ENCODE assay signal across 8 cellular contexts in the genomic region with DNA sequence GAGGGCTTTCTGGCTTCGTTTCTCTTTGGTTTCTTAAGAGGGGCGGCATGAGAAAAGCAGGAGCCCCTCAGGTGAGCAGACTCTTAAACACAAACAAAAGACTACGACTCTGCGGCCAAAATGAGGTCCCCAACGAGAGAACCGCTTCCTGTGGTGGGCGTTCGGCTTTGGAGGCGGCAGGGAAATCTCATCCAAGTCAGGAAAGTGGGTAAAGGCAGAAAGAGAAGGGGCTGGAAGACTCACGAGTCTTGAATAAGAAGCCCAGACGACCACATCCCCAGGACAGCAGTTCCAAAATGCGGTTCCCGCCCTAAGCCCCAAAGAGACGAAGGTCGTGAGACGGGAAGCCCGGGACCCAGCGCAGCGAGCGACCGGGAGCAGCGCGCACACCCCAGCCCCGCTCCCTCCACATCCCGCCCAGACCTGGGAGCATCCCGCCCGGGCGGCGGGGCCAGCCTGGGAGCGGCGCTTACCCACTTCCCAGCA. TPM values are rescaled to one million over a fixed set of nuclear protein-coding genes. Genes with fewer than 3 reads are reported as not detected.
A peak's percentile ranks its signal among the peaks of the same experiment; 100 is the strongest.
DNase-seq lines count a peak whose midpoint lies in the region; ATAC-seq and TF ChIP-seq lines count a peak whose summit lies in the region.

No MANE protein-coding gene starts in this region.

- in situ Hi-C loops in GM23248 (cut with MboI): no loop called here

- no peaks in the 10 kb centered on the region for H4K20me1 ChIP-seq in GM23248 (ENCODE audit: insufficient read depth)

- TF ChIP-seq CTCF in CD8-positive, alpha-beta T cell (IDR thresholded peaks at IDR 0.05): no peak
- no peak for TF ChIP-seq CTCF in thyroid gland (IDR thresholded peaks at IDR 0.05)

- H3K4me1 ChIP-seq in CD8-positive, alpha-beta T cell (ENCODE audit: insufficient read depth, low read length): peaks cover 17% of the 10 kb centered on the region
- peaks cover 40% of the 10 kb centered on the region for H3K4me1 ChIP-seq in GM23248 (ENCODE audit: insufficient read depth)
- peaks cover 14 to 18% of the 10 kb centered on the region in 2 donors for H3K4me1 ChIP-seq in thyroid gland

- peak overlapping the region; percentile 89 for H3K4me3 ChIP-seq in CD8-positive, alpha-beta T cell (ENCODE audit: low read depth, low read length)
- H3K4me3 ChIP-seq in GM23248: peak overlapping the region; percentile 99
- H3K4me3 ChIP-seq in SK-N-MC: peak overlapping the region; percentile 99
- peak overlapping the region; percentile 42 to 50 (median 42) for H3K4me3 ChIP-seq in thyroid gland (replicated peaks in 1 of 3)

- POLR2A ChIA-PET in CD8-positive, alpha-beta T cell (lab: Charles Lee): interaction anchor here (0.6 to 1.4 kb wide), 6 partner anchors 68 to 732 kb away, joined by 3 to 17 read pairs (median 6); a partner anchor contains a TSS

- CTCF ChIA-PET in CD8-positive, alpha-beta T cell (lab: Charles Lee): interaction anchor here (1.1 to 1.6 kb wide), 2 partner anchors 11 to 68 kb away, joined by 3 read pairs; a partner anchor contains a TSS

- H3K9me3 ChIP-seq in CD8-positive, alpha-beta T cell (ENCODE audit: low read length): no peaks in the 10 kb centered on the region
- H3K9me3 ChIP-seq in GM23248 (ENCODE audit: low read depth) (no peaks in the 10 kb centered on the region), SK-N-MC (ENCODE audit: low read depth, low read length) (no peaks in the 10 kb centered on the region), thyroid gland (no peaks in the 10 kb centered on the region)

- H2AFZ ChIP-seq in GM23248: peak overlapping the region; percentile 35

- H3K27ac ChIP-seq in CD8-positive, alpha-beta T cell (ENCODE audit: low read depth, low read length): peak overlapping the region; percentile 68
- H3K27ac ChIP-seq in GM23248: peak overlapping the region; percentile 98
- H3K27ac ChIP-seq in SK-N-MC: 0 out of 2 replicates have a peak overlapping the region, but pooled peaks have one; percentile 34
- peak overlapping the region; percentile 48 to 90 (median 90) for H3K27ac ChIP-seq in thyroid gland

- H3K4me1 Mint-ChIP-seq in CD8-positive, alpha-beta T cell (ENCODE audit: low read depth): peaks cover 24% of the 10 kb centered on the region
- peaks cover 19% of the 10 kb centered on the region for H3K4me1 Mint-ChIP-seq in dendritic cell treated with granulocyte-macrophage colony-stimulating factor and Interleukin-4, amounts not matched to agents 40 ng/mL and 50 ng/mL, for 4 days (ENCODE audit: low read depth)
- peaks cover 12 to 34% (median 21%) of the 10 kb centered on the region in 3 donors for H3K4me1 Mint-ChIP-seq in naive B cell

- TF ChIP-seq POLR2A in thyroid gland (IDR thresholded peaks at IDR 0.05): no peak

- H3K9ac ChIP-seq in GM23248 (peak overlapping the region; percentile 96), SK-N-MC (ENCODE audit: insufficient read length) (peak overlapping the region; percentile 96)

- peaks cover 17% of the 10 kb centered on the region for H3K9me3 Mint-ChIP-seq in CD8-positive, alpha-beta T cell
- peaks cover 15% of the 10 kb centered on the region for H3K9me3 Mint-ChIP-seq in dendritic cell treated with granulocyte-macrophage colony-stimulating factor and Interleukin-4, amounts not matched to agents 40 ng/mL and 50 ng/mL, for 4 days
- peaks cover 7 to 11% (median 9%) of the 10 kb centered on the region in 7 donors for H3K9me3 Mint-ChIP-seq in naive B cell

- no peaks in the 10 kb centered on the region for H3K36me3 ChIP-seq in CD8-positive, alpha-beta T cell (ENCODE audit: insufficient read depth, low read length)
- peaks cover 11% of the 10 kb centered on the region; the same call in 1 of the 2 replicates for H3K36me3 ChIP-seq in GM23248 (ENCODE audit: low read depth)
- no peaks in the 10 kb centered on the region for H3K36me3 ChIP-seq in SK-N-MC (ENCODE audit: insufficient read depth, low read length)
- H3K36me3 ChIP-seq in thyroid gland: peaks cover 0 to 2% of the 10 kb centered on the region in 2 donors

- peak overlapping the region; percentile 96 for H3K4me3 Mint-ChIP-seq in CD8-positive, alpha-beta T cell
- peak overlapping the region; percentile 99 for H3K4me3 Mint-ChIP-seq in dendritic cell treated with granulocyte-macrophage colony-stimulating factor and Interleukin-4, amounts not matched to agents 40 ng/mL and 50 ng/mL, for 4 days
- H3K4me3 Mint-ChIP-seq in naive B cell: peak overlapping the region; percentile 96 to 99 (median 98)

- DNase-seq in CD8-positive, alpha-beta T cell: peak in 4 of 7 experiments; percentile 2 to 33 (median 19)
- DNase-seq in GM23248 (no peak), SK-N-MC (ENCODE audit: low read depth, low spot score) (no peak), naive B cell (no peak), thyroid gland (no peak), cerebellum (ENCODE audit: low spot score) (no peak)

- intact Hi-C loops in CD8-positive, alpha-beta T cell (cut with DNase I, micrococcal nuclease): loop anchor here (1.0 to 10.0 kb wide), 14 partner anchors 58 to 1840 kb away; a partner anchor contains a TSS
- intact Hi-C loops in dendritic cell treated with granulocyte-macrophage colony-stimulating factor and Interleukin-4, amounts not matched to agents 40 ng/mL and 50 ng/mL, for 4 days (cut with micrococcal nuclease): loop anchor here (2.0 to 5.0 kb wide), 2 partner anchors 70 to 112 kb away; a partner anchor contains a TSS
- intact Hi-C loops in thyroid gland (cut with DNase I): loop anchor here (5.0 to 10.0 kb wide), 2 partner anchors 110 to 448 kb away; a partner anchor contains a TSS

- H3K4me2 ChIP-seq in GM23248 (ENCODE audit: unreplicated experiment): peak overlapping the region; percentile 100

- H3F3A ChIP-seq in GM23248 (ENCODE audit: insufficient read depth): peaks cover 31% of the 10 kb centered on the region

- peaks cover 25% of the 10 kb centered on the region for H3K36me3 Mint-ChIP-seq in CD8-positive, alpha-beta T cell
- H3K36me3 Mint-ChIP-seq in dendritic cell treated with granulocyte-macrophage colony-stimulating factor and Interleukin-4, amounts not matched to agents 40 ng/mL and 50 ng/mL, for 4 days (ENCODE audit: low read depth): peaks cover 32% of the 10 kb centered on the region
- H3K36me3 Mint-ChIP-seq in naive B cell: peaks cover 9 to 13% of the 10 kb centered on the region in 2 donors

- WGBS in GM23248 (ENCODE audit: low coverage in 1 of 2, low lambda C conversion rate in 2 of 2, missing lambda C conversion rate in 2 of 2), 2 experiments: 1% methylated on average over 29 to 31 of the region's 31 CpGs
- 0 to 1% methylated on average over 14 to 25 of the region's 31 CpGs for WGBS in thyroid gland, 2 donors

- peaks cover 81% of the 10 kb centered on the region for H3K79me2 ChIP-seq in GM23248 (ENCODE audit: insufficient read depth)

- no peaks in the 10 kb centered on the region for H3K9me2 ChIP-seq in GM23248 (ENCODE audit: insufficient read depth)

- no peaks in the 10 kb centered on the region for H3K27me3 Mint-ChIP-seq in CD8-positive, alpha-beta T cell (ENCODE audit: low read depth)
- H3K27me3 Mint-ChIP-seq in dendritic cell treated with granulocyte-macrophage colony-stimulating factor and Interleukin-4, amounts not matched to agents 40 ng/mL and 50 ng/mL, for 4 days: no peaks in the 10 kb centered on the region
- no peaks in the 10 kb centered on the region for H3K27me3 Mint-ChIP-seq in naive B cell

- no peak for ATAC-seq in CD8-positive, alpha-beta T cell
- ATAC-seq in naive B cell (ENCODE audit: low read depth in 2 of 2): peak; percentile 8
- ATAC-seq in GM18873 (IDR thresholded peaks at IDR 0.05; ENCODE audit: low FRiP score, unreplicated experiment): no peak

- peak overlapping the region; percentile 93 for H3K27ac Mint-ChIP-seq in CD8-positive, alpha-beta T cell
- peak overlapping the region; percentile 93 for H3K27ac Mint-ChIP-seq in dendritic cell treated with granulocyte-macrophage colony-stimulating factor and Interleukin-4, amounts not matched to agents 40 ng/mL and 50 ng/mL, for 4 days
- H3K27ac Mint-ChIP-seq in naive B cell: peak overlapping the region; percentile 90 to 98 (median 95)

- no peaks in the 10 kb centered on the region for H3K27me3 ChIP-seq in CD8-positive, alpha-beta T cell (ENCODE audit: insufficient read depth, low read length)
- no peaks in the 10 kb centered on the region for H3K27me3 ChIP-seq in GM23248 (replicated peaks; ENCODE audit: insufficient read depth)
- H3K27me3 ChIP-seq in thyroid gland: no peaks in the 10 kb centered on the region

RNA-seq across cellular contexts. Expression of a gene that starts 0.4 kb away (rescaled TPM):
- total RNA-seq in CD8-positive, alpha-beta T cell: 1 to 10 TPM; 2.6 to 3.6 TPM
- total RNA-seq in GM23248 (2014; rRNA removed; shearing (Covaris generic)): 197 and 263 TPM in 2 replicates
- polyA plus RNA-seq in GM23248 (2016; fragmentation: Nextera tagmentation; extraction: Ambion mirVana) (140 and 154 TPM in 2 replicates), naive B cell (ENCODE audit: low read depth in 6 of 6) (10 to 100 TPM; 25.8 to 41.6 (median 35.2) TPM)
- total RNA-seq in thyroid gland (10 to 100 TPM; 40.1 to 58.7 (median 48.1) TPM), cerebellum (20.3 TPM)

Comparison
In these comparisons a context has a peak if more than half of its experiments do, and no peak if none do; other contexts are left out.
1. ATAC-seq: peak in naive B cell (2 of 2); none in CD8-positive, alpha-beta T cell (single experiment) and GM18873 (single experiment).
2. DNase-seq: peak in CD8-positive, alpha-beta T cell (4 of 7); none in GM23248 (single experiment), SK-N-MC (single experiment), naive B cell (single experiment), thyroid gland (0 of 2) and cerebellum (single experiment).
3. H3K27ac ChIP-seq: peak in every context shown above with its lines; median percentile 98 in GM23248; 90 in thyroid gland; 68 in CD8-positive, alpha-beta T cell; 34 in SK-N-MC.
4. H3K4me3 ChIP-seq: peak in every context shown above with its lines; median percentile 99 in GM23248; 99 in SK-N-MC; 89 in CD8-positive, alpha-beta T cell; 42 in thyroid gland.
5. Peak in every context shown above with its lines, with median percentiles within 50 percentile points of each other: H3K27ac Mint-ChIP-seq and H3K4me3 Mint-ChIP-seq.